1 cellular context compared by ENCODE assay signal in the genomic region with DNA sequence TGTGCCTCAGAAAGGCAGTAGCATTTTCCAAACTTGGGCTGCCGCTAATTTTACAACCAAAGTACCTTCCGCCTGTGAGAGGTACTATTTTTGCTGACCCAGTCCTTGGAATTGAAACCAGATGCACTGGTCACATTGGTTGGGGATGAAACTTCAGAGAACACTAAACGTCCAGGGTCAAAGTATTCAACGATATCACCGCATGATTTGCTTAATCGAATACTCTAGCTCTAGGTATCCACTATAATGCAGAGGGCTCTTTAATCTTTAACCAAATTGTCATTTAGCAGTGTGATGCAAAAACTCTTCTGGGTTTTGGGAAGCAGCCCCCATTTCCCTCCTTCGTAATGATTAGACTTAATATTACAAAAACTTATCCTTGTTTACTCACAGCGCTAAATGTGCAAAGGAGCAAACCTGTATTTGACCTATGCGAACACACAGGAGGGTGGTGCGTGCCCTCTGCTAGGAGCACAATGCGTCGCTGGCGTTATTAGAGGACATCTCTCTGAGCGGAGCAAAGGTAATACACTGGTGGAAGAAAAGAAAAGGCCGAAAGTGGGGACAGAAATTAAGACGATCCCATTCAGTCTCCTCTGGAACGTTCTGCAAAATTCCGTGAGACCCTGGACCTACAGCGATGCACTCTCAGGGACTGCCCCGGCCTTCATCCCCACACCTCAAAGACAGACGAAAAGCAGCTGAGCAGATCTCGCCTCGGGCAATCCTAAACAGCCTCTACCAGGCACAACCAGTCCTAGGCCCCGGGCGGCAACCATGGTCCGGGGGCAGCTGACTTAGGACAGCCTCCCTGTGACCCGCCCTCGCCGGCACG.
TF ChIP-seq lines count a peak whose summit lies in the region.

No MANE protein-coding gene starts in this region.

TF ChIP-seq in HEK293, 187 proteins besides CTCF, POLR2A, EP300 and RAD21 (continued from another document):
- TF ChIP-seq TSHZ1 (tag by site-specific recombination; IDR thresholded peaks at IDR 0.05; ENCODE audit: borderline replicate concordance) (no peak), ZNF341 (tag by site-specific recombination; IDR thresholded peaks at IDR 0.05; ENCODE audit: low read depth) (peak; percentile 61), MZF1 (tag by site-specific recombination; IDR thresholded peaks at IDR 0.05; ENCODE audit: borderline replicate concordance) (no peak), ZNF23 (tag by site-specific recombination; IDR thresholded peaks at IDR 0.05; ENCODE audit: borderline replicate concordance) (no peak), YY1 (tag by site-specific recombination; IDR thresholded peaks at IDR 0.05) (no peak), ZBTB20 (tag by site-specific recombination; IDR thresholded peaks at IDR 0.05) (peak; percentile 33; the same call in 1 of the 2 replicates), ZNF202 (tag by site-specific recombination; IDR thresholded peaks at IDR 0.05; ENCODE audit: borderline replicate concordance) (no peak), ZNF433 (tag by site-specific recombination; IDR thresholded peaks at IDR 0.05; ENCODE audit: low read depth) (no peak), ZNF24 (tag by site-specific recombination; IDR thresholded peaks at IDR 0.05) (no peak), TCF7L2 (IDR thresholded peaks at IDR 0.05; ENCODE audit: borderline replicate concordance, low read depth, low read length) (no peak), ZBTB48 (tag by site-specific recombination; IDR thresholded peaks at IDR 0.05) (no peak), ZNF169 (tag by site-specific recombination; IDR thresholded peaks at IDR 0.05) (no peak), ZNF600 (tag by site-specific recombination; IDR thresholded peaks at IDR 0.05) (peak; percentile 34; the same call in 1 of the 2 replicates), ZNF335 (tag by site-specific recombination; conservative IDR thresholded peaks at IDR 0.05) (peak; percentile 84), ZNF623 (tag by site-specific recombination; IDR thresholded peaks at IDR 0.05) (peak; percentile 41), ZNF624 (tag by site-specific recombination; IDR thresholded peaks at IDR 0.05) (no peak), ZNF549 (tag by site-specific recombination; IDR thresholded peaks at IDR 0.05) (no peak), KLF10 (tag by site-specific recombination; IDR thresholded peaks at IDR 0.05) (no peak)
- TF ChIP-seq, protein P1, sequence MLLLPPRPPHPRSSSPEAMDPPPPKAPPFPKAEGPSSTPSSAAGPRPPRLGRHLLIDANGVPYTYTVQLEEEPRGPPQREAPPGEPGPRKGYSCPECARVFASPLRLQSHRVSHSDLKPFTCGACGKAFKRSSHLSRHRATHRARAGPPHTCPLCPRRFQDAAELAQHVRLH (tag by site-specific recombination; IDR thresholded peaks at IDR 0.05), result no peak
- TF ChIP-seq, protein P2, sequence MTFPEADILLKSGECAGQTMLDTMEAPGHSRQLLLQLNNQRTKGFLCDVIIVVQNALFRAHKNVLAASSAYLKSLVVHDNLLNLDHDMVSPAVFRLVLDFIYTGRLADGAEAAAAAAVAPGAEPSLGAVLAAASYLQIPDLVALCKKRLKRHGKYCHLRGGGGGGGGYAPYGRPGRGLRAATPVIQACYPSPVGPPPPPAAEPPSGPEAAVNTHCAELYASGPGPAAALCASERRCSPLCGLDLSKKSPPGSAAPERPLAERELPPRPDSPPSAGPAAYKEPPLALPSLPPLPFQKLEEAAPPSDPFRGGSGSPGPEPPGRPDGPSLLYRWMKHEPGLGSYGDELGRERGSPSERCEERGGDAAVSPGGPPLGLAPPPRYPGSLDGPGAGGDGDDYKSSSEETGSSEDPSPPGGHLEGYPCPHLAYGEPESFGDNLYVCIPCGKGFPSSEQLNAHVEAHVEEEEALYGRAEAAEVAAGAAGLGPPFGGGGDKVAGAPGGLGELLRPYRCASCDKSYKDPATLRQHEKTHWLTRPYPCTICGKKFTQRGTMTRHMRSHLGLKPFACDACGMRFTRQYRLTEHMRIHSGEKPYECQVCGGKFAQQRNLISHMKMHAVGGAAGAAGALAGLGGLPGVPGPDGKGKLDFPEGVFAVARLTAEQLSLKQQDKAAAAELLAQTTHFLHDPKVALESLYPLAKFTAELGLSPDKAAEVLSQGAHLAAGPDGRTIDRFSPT (tag by site-specific recombination; IDR thresholded peaks at IDR 0.05), result no peak
